Comparison of ENCODE assay signal across 1 cellular context in the genomic region with DNA sequence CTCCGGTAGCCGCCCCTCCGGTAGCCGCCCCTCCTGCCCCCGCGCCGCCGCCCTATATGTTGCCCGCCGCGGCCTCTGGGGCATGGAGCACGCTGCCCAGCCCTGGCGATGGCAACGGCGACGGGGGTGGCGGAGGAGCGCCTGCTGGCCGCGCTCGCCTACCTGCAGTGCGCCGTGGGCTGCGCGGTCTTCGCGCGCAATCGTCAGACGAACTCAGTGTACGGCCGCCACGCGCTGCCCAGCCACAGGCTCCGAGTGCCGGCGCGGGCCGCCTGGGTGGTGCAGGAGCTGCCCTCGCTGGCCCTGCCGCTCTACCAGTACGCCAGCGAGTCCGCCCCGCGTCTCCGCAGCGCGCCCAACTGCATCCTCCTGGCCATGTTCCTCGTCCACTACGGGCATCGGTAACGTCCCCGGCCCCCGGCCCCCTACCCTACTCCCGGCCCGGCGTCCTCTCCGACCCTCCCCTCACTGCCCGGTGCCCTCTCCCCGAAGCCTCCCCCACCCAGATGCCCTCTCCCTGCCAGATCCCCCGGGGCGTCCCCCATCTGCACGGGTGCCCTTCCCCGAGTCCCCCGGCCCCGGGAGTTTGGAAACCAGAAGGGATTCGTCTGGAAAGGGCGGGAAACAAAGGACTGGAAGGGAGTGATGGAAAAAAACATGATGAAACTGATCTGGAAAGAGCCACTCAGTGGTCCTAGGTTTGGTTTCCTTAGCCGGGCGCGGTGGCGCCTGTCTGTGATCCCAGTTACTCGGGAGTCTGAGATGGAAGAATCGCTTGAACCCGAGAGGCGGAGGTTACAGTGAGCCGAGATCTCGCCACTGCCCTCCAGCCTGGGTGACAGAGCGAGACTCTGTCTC.
A peak's percentile ranks its signal among the peaks of the same experiment; 100 is the strongest.
TF ChIP-seq lines count a peak whose summit lies in the region.

No MANE protein-coding gene starts in this region.

TF ChIP-seq in HEK293, 187 proteins besides CTCF, POLR2A, EP300 and RAD21 (continued from another document and continues in another):
- TF ChIP-seq, protein P1, sequence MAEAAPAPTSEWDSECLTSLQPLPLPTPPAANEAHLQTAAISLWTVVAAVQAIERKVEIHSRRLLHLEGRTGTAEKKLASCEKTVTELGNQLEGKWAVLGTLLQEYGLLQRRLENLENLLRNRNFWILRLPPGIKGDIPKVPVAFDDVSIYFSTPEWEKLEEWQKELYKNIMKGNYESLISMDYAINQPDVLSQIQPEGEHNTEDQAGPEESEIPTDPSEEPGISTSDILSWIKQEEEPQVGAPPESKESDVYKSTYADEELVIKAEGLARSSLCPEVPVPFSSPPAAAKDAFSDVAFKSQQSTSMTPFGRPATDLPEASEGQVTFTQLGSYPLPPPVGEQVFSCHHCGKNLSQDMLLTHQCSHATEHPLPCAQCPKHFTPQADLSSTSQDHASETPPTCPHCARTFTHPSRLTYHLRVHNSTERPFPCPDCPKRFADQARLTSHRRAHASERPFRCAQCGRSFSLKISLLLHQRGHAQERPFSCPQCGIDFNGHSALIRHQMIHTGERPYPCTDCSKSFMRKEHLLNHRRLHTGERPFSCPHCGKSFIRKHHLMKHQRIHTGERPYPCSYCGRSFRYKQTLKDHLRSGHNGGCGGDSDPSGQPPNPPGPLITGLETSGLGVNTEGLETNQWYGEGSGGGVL (tag by site-specific recombination; IDR thresholded peaks at IDR 0.05) = 0 out of 2 replicates have a peak, but pooled peaks have one; percentile 34
- no peak for TF ChIP-seq ZNF768 (tag by site-specific recombination; IDR thresholded peaks at IDR 0.05)
- TF ChIP-seq ZNF2 (tag by site-specific recombination; IDR thresholded peaks at IDR 0.05) = 0 out of 2 replicates have a peak, but pooled peaks have one; percentile 2
- TF ChIP-seq GLIS2 (tag by site-specific recombination; IDR thresholded peaks at IDR 0.05) = peak; percentile 82
- TF ChIP-seq, protein P2, sequence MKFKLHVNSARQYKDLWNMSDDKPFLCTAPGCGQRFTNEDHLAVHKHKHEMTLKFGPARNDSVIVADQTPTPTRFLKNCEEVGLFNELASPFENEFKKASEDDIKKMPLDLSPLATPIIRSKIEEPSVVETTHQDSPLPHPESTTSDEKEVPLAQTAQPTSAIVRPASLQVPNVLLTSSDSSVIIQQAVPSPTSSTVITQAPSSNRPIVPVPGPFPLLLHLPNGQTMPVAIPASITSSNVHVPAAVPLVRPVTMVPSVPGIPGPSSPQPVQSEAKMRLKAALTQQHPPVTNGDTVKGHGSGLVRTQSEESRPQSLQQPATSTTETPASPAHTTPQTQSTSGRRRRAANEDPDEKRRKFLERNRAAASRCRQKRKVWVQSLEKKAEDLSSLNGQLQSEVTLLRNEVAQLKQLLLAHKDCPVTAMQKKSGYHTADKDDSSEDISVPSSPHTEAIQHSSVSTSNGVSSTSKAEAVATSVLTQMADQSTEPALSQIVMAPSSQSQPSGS (tag by site-specific recombination; IDR thresholded peaks at IDR 0.05; ENCODE audit: low read depth) = no peak
- TF ChIP-seq ZNF777 (tag by site-specific recombination; IDR thresholded peaks at IDR 0.05; ENCODE audit: borderline replicate concordance) = no peak
- no peak for TF ChIP-seq ZNF140 (tag by site-specific recombination; IDR thresholded peaks at IDR 0.05)
- TF ChIP-seq SETDB1 (IDR thresholded peaks at IDR 0.05; ENCODE audit: insufficient read length, low read length) = no peak
- TF ChIP-seq ZNF560 (tag by site-specific recombination; IDR thresholded peaks at IDR 0.05; ENCODE audit: borderline replicate concordance) = no peak
- no peak; the same call in 1 of the 2 replicates for TF ChIP-seq ZBTB48 (tag by site-specific recombination; IDR thresholded peaks at IDR 0.05)
- no peak; the same call in 1 of the 2 replicates for TF ChIP-seq ZNF585B (tag by site-specific recombination; IDR thresholded peaks at IDR 0.05)
- no peak for TF ChIP-seq ZSCAN4 (tag by site-specific recombination; IDR thresholded peaks at IDR 0.05)
- peak; percentile 77; the same call in 1 of the 2 replicates for TF ChIP-seq ZNF561 (tag by site-specific recombination; IDR thresholded peaks at IDR 0.05; ENCODE audit: borderline replicate concordance)
- TF ChIP-seq, protein P3, sequence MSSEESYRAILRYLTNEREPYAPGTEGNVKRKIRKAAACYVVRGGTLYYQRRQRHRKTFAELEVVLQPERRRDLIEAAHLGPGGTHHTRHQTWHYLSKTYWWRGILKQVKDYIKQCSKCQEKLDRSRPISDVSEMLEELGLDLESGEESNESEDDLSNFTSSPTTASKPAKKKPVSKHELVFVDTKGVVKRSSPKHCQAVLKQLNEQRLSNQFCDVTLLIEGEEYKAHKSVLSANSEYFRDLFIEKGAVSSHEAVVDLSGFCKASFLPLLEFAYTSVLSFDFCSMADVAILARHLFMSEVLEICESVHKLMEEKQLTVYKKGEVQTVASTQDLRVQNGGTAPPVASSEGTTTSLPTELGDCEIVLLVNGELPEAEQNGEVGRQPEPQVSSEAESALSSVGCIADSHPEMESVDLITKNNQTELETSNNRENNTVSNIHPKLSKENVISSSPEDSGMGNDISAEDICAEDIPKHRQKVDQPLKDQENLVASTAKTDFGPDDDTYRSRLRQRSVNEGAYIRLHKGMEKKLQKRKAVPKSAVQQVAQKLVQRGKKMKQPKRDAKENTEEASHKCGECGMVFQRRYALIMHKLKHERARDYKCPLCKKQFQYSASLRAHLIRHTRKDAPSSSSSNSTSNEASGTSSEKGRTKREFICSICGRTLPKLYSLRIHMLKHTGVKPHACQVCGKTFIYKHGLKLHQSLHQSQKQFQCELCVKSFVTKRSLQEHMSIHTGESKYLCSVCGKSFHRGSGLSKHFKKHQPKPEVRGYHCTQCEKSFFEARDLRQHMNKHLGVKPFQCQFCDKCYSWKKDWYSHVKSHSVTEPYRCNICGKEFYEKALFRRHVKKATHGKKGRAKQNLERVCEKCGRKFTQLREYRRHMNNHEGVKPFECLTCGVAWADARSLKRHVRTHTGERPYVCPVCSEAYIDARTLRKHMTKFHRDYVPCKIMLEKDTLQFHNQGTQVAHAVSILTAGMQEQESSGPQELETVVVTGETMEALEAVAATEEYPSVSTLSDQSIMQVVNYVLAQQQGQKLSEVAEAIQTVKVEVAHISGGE (tag by site-specific recombination; conservative IDR thresholded peaks at IDR 0.05; ENCODE audit: low read depth) = peak; percentile 36; the same call in 1 of the 2 replicates
- peak; percentile 22; the same call in 1 of the 2 replicates for TF ChIP-seq ZEB2 (tag by site-specific recombination; IDR thresholded peaks at IDR 0.05)
- TF ChIP-seq, protein P4, sequence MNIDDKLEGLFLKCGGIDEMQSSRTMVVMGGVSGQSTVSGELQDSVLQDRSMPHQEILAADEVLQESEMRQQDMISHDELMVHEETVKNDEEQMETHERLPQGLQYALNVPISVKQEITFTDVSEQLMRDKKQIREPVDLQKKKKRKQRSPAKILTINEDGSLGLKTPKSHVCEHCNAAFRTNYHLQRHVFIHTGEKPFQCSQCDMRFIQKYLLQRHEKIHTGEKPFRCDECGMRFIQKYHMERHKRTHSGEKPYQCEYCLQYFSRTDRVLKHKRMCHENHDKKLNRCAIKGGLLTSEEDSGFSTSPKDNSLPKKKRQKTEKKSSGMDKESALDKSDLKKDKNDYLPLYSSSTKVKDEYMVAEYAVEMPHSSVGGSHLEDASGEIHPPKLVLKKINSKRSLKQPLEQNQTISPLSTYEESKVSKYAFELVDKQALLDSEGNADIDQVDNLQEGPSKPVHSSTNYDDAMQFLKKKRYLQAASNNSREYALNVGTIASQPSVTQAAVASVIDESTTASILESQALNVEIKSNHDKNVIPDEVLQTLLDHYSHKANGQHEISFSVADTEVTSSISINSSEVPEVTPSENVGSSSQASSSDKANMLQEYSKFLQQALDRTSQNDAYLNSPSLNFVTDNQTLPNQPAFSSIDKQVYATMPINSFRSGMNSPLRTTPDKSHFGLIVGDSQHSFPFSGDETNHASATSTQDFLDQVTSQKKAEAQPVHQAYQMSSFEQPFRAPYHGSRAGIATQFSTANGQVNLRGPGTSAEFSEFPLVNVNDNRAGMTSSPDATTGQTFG (tag by site-specific recombination; IDR thresholded peaks at IDR 0.05; ENCODE audit: borderline replicate concordance) = no peak
- TF ChIP-seq, protein P5, sequence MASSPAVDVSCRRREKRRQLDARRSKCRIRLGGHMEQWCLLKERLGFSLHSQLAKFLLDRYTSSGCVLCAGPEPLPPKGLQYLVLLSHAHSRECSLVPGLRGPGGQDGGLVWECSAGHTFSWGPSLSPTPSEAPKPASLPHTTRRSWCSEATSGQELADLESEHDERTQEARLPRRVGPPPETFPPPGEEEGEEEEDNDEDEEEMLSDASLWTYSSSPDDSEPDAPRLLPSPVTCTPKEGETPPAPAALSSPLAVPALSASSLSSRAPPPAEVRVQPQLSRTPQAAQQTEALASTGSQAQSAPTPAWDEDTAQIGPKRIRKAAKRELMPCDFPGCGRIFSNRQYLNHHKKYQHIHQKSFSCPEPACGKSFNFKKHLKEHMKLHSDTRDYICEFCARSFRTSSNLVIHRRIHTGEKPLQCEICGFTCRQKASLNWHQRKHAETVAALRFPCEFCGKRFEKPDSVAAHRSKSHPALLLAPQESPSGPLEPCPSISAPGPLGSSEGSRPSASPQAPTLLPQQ (tag by site-specific recombination; IDR thresholded peaks at IDR 0.05) = no peak
- TF ChIP-seq ZNF221 (tag by site-specific recombination; IDR thresholded peaks at IDR 0.05; ENCODE audit: borderline replicate concordance) = no peak
- peak; percentile 29 for TF ChIP-seq ZBTB8A (tag by site-specific recombination; IDR thresholded peaks at IDR 0.05)
- peak; percentile 73 for TF ChIP-seq GLIS1 (tag by site-specific recombination; IDR thresholded peaks at IDR 0.05)
- peak; percentile 33 for TF ChIP-seq ZNF423 (tag by site-specific recombination; IDR thresholded peaks at IDR 0.05)
- no peak for TF ChIP-seq ZNF596 (tag by site-specific recombination; IDR thresholded peaks at IDR 0.05)
- no peak for TF ChIP-seq ZNF660 (tag by site-specific recombination; IDR thresholded peaks at IDR 0.05)
- TF ChIP-seq, protein P6, sequence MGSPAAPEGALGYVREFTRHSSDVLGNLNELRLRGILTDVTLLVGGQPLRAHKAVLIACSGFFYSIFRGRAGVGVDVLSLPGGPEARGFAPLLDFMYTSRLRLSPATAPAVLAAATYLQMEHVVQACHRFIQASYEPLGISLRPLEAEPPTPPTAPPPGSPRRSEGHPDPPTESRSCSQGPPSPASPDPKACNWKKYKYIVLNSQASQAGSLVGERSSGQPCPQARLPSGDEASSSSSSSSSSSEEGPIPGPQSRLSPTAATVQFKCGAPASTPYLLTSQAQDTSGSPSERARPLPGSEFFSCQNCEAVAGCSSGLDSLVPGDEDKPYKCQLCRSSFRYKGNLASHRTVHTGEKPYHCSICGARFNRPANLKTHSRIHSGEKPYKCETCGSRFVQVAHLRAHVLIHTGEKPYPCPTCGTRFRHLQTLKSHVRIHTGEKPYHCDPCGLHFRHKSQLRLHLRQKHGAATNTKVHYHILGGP (tag by site-specific recombination; IDR thresholded peaks at IDR 0.05) = no peak
- TF ChIP-seq GLI2 (tag by site-specific recombination; IDR thresholded peaks at IDR 0.05; ENCODE audit: borderline replicate concordance, low read depth) = no peak
- TF ChIP-seq ZNF19 (tag by site-specific recombination; IDR thresholded peaks at IDR 0.05; ENCODE audit: low read depth) = no peak
- no peak for TF ChIP-seq ZNF169 (tag by site-specific recombination; IDR thresholded peaks at IDR 0.05)
- 0 out of 2 replicates have a peak, but pooled peaks have one; percentile 17 for TF ChIP-seq ZFP69B (tag by site-specific recombination; IDR thresholded peaks at IDR 0.05)
- peak; percentile 21; the same call in 1 of the 2 replicates for TF ChIP-seq MZF1 (tag by site-specific recombination; IDR thresholded peaks at IDR 0.05; ENCODE audit: borderline replicate concordance)
- TF ChIP-seq ZBTB49 (tag by site-specific recombination; IDR thresholded peaks at IDR 0.05; ENCODE audit: low read depth) = no peak
- TF ChIP-seq ZNF350 (tag by site-specific recombination; IDR thresholded peaks at IDR 0.05) = no peak
- no peak for TF ChIP-seq ZNF747 (tag by site-specific recombination; IDR thresholded peaks at IDR 0.05)
- peak; percentile 69 for TF ChIP-seq OSR2 (tag by site-specific recombination; IDR thresholded peaks at IDR 0.05)
- no peak for TF ChIP-seq ZBTB21 (tag by site-specific recombination; IDR thresholded peaks at IDR 0.05)
- no peak for TF ChIP-seq ZNF354C (tag by site-specific recombination; IDR thresholded peaks at IDR 0.05; ENCODE audit: borderline replicate concordance, low read depth)
- no peak for TF ChIP-seq ZSCAN30 (tag by site-specific recombination; IDR thresholded peaks at IDR 0.05)
- TF ChIP-seq ZNF324 (tag by site-specific recombination; IDR thresholded peaks at IDR 0.05) = no peak
- no peak for TF ChIP-seq ZNF658 (tag by site-specific recombination; IDR thresholded peaks at IDR 0.05)
- TF ChIP-seq ZNF670 (tag by site-specific recombination; IDR thresholded peaks at IDR 0.05; ENCODE audit: low read depth) = no peak
- no peak for TF ChIP-seq GFI1B (tag by site-specific recombination; IDR thresholded peaks at IDR 0.05)
- TF ChIP-seq ZNF449 (tag by site-specific recombination; IDR thresholded peaks at IDR 0.05) = peak; percentile 94
